ENCODE assay signal across 1 cellular context in the genomic region with DNA sequence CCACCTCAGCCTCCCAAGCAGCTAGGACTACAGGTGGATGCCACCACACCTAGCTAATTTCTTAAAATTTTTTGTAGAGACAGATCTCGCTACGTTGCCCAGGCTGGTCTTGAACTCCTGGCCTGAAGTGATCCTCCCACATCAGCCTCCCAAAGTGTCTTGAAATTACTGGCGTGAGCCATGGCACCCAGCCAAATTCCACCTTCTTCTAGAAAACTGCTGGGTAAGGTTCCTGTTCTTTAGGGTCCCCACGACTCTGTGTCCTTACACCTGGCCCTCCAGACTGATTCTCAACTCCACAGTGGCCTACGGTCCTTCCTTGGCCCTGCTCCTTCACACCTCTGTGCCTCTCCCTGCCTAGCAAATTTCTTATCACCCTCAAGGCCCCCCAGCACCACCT.
TF ChIP-seq lines count a peak whose summit lies in the region.

No MANE protein-coding gene starts in this region.

TF ChIP-seq in SK-N-SH, 30 proteins besides CTCF, POLR2A, EP300 and RAD21 (continued from another document):
- TF ChIP-seq, protein P1, sequence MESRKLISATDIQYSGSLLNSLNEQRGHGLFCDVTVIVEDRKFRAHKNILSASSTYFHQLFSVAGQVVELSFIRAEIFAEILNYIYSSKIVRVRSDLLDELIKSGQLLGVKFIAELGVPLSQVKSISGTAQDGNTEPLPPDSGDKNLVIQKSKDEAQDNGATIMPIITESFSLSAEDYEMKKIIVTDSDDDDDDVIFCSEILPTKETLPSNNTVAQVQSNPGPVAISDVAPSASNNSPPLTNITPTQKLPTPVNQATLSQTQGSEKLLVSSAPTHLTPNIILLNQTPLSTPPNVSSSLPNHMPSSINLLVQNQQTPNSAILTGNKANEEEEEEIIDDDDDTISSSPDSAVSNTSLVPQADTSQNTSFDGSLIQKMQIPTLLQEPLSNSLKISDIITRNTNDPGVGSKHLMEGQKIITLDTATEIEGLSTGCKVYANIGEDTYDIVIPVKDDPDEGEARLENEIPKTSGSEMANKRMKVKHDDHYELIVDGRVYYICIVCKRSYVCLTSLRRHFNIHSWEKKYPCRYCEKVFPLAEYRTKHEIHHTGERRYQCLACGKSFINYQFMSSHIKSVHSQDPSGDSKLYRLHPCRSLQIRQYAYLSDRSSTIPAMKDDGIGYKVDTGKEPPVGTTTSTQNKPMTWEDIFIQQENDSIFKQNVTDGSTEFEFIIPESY (IDR thresholded peaks at IDR 0.05; ENCODE audit: borderline replicate concordance, low read depth), result no peak
- TF ChIP-seq POLR2AphosphoS5 (IDR thresholded peaks at IDR 0.05; ENCODE audit: low read depth, low read length) (no peak), NFIC (IDR thresholded peaks at IDR 0.05; ENCODE audit: borderline replicate concordance) (no peak), SMC3 (IDR thresholded peaks at IDR 0.05; ENCODE audit: low read depth, low read length) (no peak), RXRA (IDR thresholded peaks at IDR 0.05; ENCODE audit: borderline replicate concordance, low read depth) (no peak), NRF1 (IDR thresholded peaks at IDR 0.05; ENCODE audit: low read depth, low read length) (no peak), FOXJ3 (CRISPR knock-in tag; IDR thresholded peaks at IDR 0.05) (no peak), SIN3A (IDR thresholded peaks at IDR 0.05; ENCODE audit: borderline replicate concordance, low read depth, low read length) (no peak), JUND (IDR thresholded peaks at IDR 0.05) (no peak), GABPA (IDR thresholded peaks at IDR 0.05; ENCODE audit: low read depth) (no peak), MEF2A (IDR thresholded peaks at IDR 0.05; ENCODE audit: borderline replicate concordance, low read depth) (no peak), RFX5 (IDR thresholded peaks at IDR 0.05; ENCODE audit: low read length) (no peak), TAF1 (IDR thresholded peaks at IDR 0.05; ENCODE audit: borderline replicate concordance, low read depth, low read length) (no peak), YY1 (IDR thresholded peaks at IDR 0.05; ENCODE audit: low read depth) (no peak), TCF12 (IDR thresholded peaks at IDR 0.05) (no peak)
- TF ChIP-seq, protein P2, sequence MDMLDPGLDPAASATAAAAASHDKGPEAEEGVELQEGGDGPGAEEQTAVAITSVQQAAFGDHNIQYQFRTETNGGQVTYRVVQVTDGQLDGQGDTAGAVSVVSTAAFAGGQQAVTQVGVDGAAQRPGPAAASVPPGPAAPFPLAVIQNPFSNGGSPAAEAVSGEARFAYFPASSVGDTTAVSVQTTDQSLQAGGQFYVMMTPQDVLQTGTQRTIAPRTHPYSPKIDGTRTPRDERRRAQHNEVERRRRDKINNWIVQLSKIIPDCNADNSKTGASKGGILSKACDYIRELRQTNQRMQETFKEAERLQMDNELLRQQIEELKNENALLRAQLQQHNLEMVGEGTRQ (IDR thresholded peaks at IDR 0.05; ENCODE audit: borderline replicate concordance, low read depth, low read length), result no peak
- TF ChIP-seq, protein P3, sequence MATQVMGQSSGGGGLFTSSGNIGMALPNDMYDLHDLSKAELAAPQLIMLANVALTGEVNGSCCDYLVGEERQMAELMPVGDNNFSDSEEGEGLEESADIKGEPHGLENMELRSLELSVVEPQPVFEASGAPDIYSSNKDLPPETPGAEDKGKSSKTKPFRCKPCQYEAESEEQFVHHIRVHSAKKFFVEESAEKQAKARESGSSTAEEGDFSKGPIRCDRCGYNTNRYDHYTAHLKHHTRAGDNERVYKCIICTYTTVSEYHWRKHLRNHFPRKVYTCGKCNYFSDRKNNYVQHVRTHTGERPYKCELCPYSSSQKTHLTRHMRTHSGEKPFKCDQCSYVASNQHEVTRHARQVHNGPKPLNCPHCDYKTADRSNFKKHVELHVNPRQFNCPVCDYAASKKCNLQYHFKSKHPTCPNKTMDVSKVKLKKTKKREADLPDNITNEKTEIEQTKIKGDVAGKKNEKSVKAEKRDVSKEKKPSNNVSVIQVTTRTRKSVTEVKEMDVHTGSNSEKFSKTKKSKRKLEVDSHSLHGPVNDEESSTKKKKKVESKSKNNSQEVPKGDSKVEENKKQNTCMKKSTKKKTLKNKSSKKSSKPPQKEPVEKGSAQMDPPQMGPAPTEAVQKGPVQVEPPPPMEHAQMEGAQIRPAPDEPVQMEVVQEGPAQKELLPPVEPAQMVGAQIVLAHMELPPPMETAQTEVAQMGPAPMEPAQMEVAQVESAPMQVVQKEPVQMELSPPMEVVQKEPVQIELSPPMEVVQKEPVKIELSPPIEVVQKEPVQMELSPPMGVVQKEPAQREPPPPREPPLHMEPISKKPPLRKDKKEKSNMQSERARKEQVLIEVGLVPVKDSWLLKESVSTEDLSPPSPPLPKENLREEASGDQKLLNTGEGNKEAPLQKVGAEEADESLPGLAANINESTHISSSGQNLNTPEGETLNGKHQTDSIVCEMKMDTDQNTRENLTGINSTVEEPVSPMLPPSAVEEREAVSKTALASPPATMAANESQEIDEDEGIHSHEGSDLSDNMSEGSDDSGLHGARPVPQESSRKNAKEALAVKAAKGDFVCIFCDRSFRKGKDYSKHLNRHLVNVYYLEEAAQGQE (IDR thresholded peaks at IDR 0.05; ENCODE audit: low read depth, low read length), result no peak
- TF ChIP-seq, protein P4, sequence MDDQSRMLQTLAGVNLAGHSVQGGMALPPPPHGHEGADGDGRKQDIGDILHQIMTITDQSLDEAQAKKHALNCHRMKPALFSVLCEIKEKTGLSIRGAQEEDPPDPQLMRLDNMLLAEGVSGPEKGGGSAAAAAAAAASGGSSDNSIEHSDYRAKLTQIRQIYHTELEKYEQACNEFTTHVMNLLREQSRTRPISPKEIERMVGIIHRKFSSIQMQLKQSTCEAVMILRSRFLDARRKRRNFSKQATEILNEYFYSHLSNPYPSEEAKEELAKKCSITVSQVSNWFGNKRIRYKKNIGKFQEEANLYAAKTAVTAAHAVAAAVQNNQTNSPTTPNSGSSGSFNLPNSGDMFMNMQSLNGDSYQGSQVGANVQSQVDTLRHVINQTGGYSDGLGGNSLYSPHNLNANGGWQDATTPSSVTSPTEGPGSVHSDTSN (IDR thresholded peaks at IDR 0.05), result no peak
- TF ChIP-seq, protein P5, sequence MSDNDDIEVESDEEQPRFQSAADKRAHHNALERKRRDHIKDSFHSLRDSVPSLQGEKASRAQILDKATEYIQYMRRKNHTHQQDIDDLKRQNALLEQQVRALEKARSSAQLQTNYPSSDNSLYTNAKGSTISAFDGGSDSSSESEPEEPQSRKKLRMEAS (IDR thresholded peaks at IDR 0.05; ENCODE audit: low read depth), result no peak
TF ChIP-seq in SK-N-SH: peak in this region for 0.
